ENCODE assay signal across 21 cellular contexts in genomic region chr6:36636687-36637418, GRCh38.
"Had no signal": no experiment of that assay in that cellular context is flagged by ENCODE, and none has a peak within 500 bp of the region (broad histone marks: within the 10 kb centered on the region; RNA-seq: fewer than 3 reads in every experiment).

No MANE protein-coding gene starts in this region.

- H3K27ac ChIP-seq: adrenal gland, ascending aorta, breast epithelium, coronary artery, epithelial cell of prostate, gastroesophageal sphincter, lower lobe of right lung, neutrophil, pancreas, tibial artery had no signal

- FAIRE-seq: pancreas had no signal

- ATAC-seq: activated T-cell treated with anti-CD3 and anti-CD28 coated beads, Interleukin-2, amount 50 U/mL, for 4 hours; gastroesophageal sphincter; left lobe of liver; lower lobe of right lung; naive thymus-derived CD4-positive, alpha-beta T cell; pancreas; right cardiac atrium; WTC11 had no signal

- H3K36me3 ChIP-seq: adrenal gland, ascending aorta, breast epithelium, gastroesophageal sphincter, lower lobe of right lung, neutrophil, pancreas, tibial artery had no signal

- DNase-seq: activated CD8-positive, alpha-beta memory T cell treated with anti-CD3 and anti-CD28 coated beads, Interleukin-2, amount 50 U/mL, for 48 hours; activated naive CD4-positive, alpha-beta T cell; activated T-cell treated with anti-CD3 and anti-CD28 coated beads, Interleukin-2, amount 50 U/mL, for 4 hours; adrenal gland; head of caudate nucleus; lower lobe of right lung; mesendoderm; naive thymus-derived CD4-positive, alpha-beta T cell; stimulated activated CD4-positive, alpha-beta T cell treated with anti-CD3 and anti-CD28 coated beads, Interleukin-1b, Interleukin-23, amount 100 ng/mL, for 48 hours; T1000; tibial artery had no signal

- H3K4me1 ChIP-seq: adrenal gland had no signal

- H3K27me3 ChIP-seq: adrenal gland, ascending aorta, breast epithelium, gastroesophageal sphincter, neutrophil, pancreas, tibial artery had no signal

- H3K9me3 ChIP-seq: adrenal gland, ascending aorta, breast epithelium, gastroesophageal sphincter, lower lobe of right lung, neutrophil, pancreas, tibial artery had no signal

- H3K4me3 ChIP-seq: adrenal gland, ascending aorta, breast epithelium, coronary artery, gastroesophageal sphincter, lower lobe of right lung, pancreas, tibial artery had no signal
